ENCODE assay signal across 9 cellular contexts in genomic region chr12:10718279-10718821, GRCh38. TPM values are rescaled to one million over a fixed set of nuclear protein-coding genes. Genes with fewer than 3 reads are reported as not detected.
DNase-seq lines count a peak whose midpoint lies in the region; ATAC-seq and TF ChIP-seq lines count a peak whose summit lies in the region.
"Had no signal": no experiment of that assay in that cellular context is flagged by ENCODE, and none has a peak within 500 bp of the region (broad histone marks: within the 10 kb centered on the region; RNA-seq: fewer than 3 reads in every experiment).

No MANE protein-coding gene starts in this region.

- peaks cover 29% of the 10 kb centered on the region for H3K36me3 Mint-ChIP-seq in WTC11
- H3K36me3 Mint-ChIP-seq in stimulated activated naive B cell treated with anti-CD40 and anti-IgM and Interleukin-4, amounts not matched to agents 10 μg/mL and 1 μg/mL and 100 μg/mL, for 72 hours = peaks cover 11 to 28% of the 10 kb centered on the region in 2 donors

- H3K27me3 Mint-ChIP-seq in WTC11 (ENCODE audit: low read depth) = no peaks in the 10 kb centered on the region
- H3K27me3 Mint-ChIP-seq in stimulated activated naive B cell treated with anti-CD40 and anti-IgM and Interleukin-4, amounts not matched to agents 10 μg/mL and 1 μg/mL and 100 μg/mL, for 72 hours = no peaks in the 10 kb centered on the region

- H3K36me3 ChIP-seq in HEK293 (ENCODE audit: control insufficient read depth in 2 of 2, insufficient read depth in 1 of 2, low read length in 2 of 2) = peaks cover 22 to 29% of the 10 kb centered on the region in 2 experiments

- peaks cover 36% of the 10 kb centered on the region for H3K4me1 ChIP-seq in HEK293 (ENCODE audit: control insufficient read depth, insufficient read depth, low read length)
- H3K4me1 ChIP-seq in right cardiac atrium (ENCODE audit: control insufficient read depth, insufficient read depth, low read length) = peaks cover 7% of the 10 kb centered on the region

- DNase-seq in WTC11 (ENCODE audit: low spot score) (no peak), right cardiac atrium (no peak), GM10266 (ENCODE audit: extremely low spot score) (no peak), mesenteric fat pad (ENCODE audit: low spot score) (no peak)
- DNase-seq in stimulated activated naive B cell treated with anti-CD40 and anti-IgM and Interleukin-4, amounts not matched to agents 10 μg/mL and 1 μg/mL and 100 μg/mL, for 72 hours = no peak
- DNase-seq: RPMI8226 had no signal

- WGBS in right cardiac atrium = 35% methylated on average over 4 of the region's 4 CpGs

- H3K4me1 Mint-ChIP-seq in WTC11 = peaks cover 54% of the 10 kb centered on the region
- H3K4me1 Mint-ChIP-seq in stimulated activated naive B cell treated with anti-CD40 and anti-IgM and Interleukin-4, amounts not matched to agents 10 μg/mL and 1 μg/mL and 100 μg/mL, for 72 hours = peaks cover 21 to 42% of the 10 kb centered on the region in 2 donors

- H3K27me3 ChIP-seq in right cardiac atrium (ENCODE audit: control insufficient read depth, insufficient read depth) = no peaks in the 10 kb centered on the region

- CTCF ChIA-PET in HEK293 (lab: Yijun Ruan, JAX) (interaction anchor here (0.5 to 2.3 kb wide), 2 partner anchors 16 to 32 kb away, joined by 3 to 11 read pairs; no protein-coding TSS in a partner anchor), WTC11 (lab: Charles Lee) (interaction anchor here (1.8 kb wide), 1 partner anchor 32 kb away, joined by 8 read pairs; no protein-coding TSS in a partner anchor)

- peak overlapping the region; percentile 83 for H3K27ac Mint-ChIP-seq in WTC11
- peak overlapping the region; percentile 10 for H3K27ac Mint-ChIP-seq in stimulated activated naive B cell treated with anti-CD40 and anti-IgM and Interleukin-4, amounts not matched to agents 10 μg/mL and 1 μg/mL and 100 μg/mL, for 72 hours

- peak overlapping the region; percentile 17 for H3K4me3 Mint-ChIP-seq in WTC11
- no peak overlapping the region for H3K4me3 Mint-ChIP-seq in stimulated activated naive B cell treated with anti-CD40 and anti-IgM and Interleukin-4, amounts not matched to agents 10 μg/mL and 1 μg/mL and 100 μg/mL, for 72 hours

- H3K9me3 ChIP-seq in HEK293 (ENCODE audit: control insufficient read depth, insufficient read depth, low read depth, low read length) (no peaks in the 10 kb centered on the region), right cardiac atrium (ENCODE audit: control insufficient read depth, low read length) (no peaks in the 10 kb centered on the region)

- intact Hi-C loops in right cardiac atrium (cut with DNase I) = no loop called here

- peak overlapping the region; percentile 6 for H3K4me3 ChIP-seq in HEK293 (ENCODE audit: low read depth, low read length)
- peak overlapping the region; percentile 13 for H3K4me3 ChIP-seq in right cardiac atrium (ENCODE audit: low read length)

- H3K9me3 Mint-ChIP-seq in WTC11 = no peaks in the 10 kb centered on the region
- H3K9me3 Mint-ChIP-seq in stimulated activated naive B cell treated with anti-CD40 and anti-IgM and Interleukin-4, amounts not matched to agents 10 μg/mL and 1 μg/mL and 100 μg/mL, for 72 hours = no peaks in the 10 kb centered on the region

- no peak for ATAC-seq in WTC11
- ATAC-seq in right cardiac atrium = no peak
- ATAC-seq in stimulated activated naive B cell treated with anti-CD40 and anti-IgM and Interleukin-4, amounts not matched to agents 10 μg/mL and 1 μg/mL and 100 μg/mL, for 72 hours (replicated peaks) = no peak
- no peak for ATAC-seq in HG02763 (IDR thresholded peaks at IDR 0.05; ENCODE audit: unreplicated experiment)
- ATAC-seq in GM21515 (IDR thresholded peaks at IDR 0.05; ENCODE audit: unreplicated experiment) = no peak

- no peak for TF ChIP-seq CTCF in HEK293 (tag by site-specific recombination; IDR thresholded peaks at IDR 0.05)
- TF ChIP-seq CTCF in WTC11 (IDR thresholded peaks at IDR 0.05) = no peak
- TF ChIP-seq CTCF in GM10266 (IDR thresholded peaks at IDR 0.05; ENCODE audit: control insufficient read depth, insufficient read depth, low read depth, missing control alignments) = no peak

- POLR2A ChIA-PET in HEK293 (lab: Yijun Ruan, JAX) (no interaction called here), WTC11 (lab: Charles Lee) (interaction anchor here (0.8 kb wide), 1 partner anchor 100 kb away, joined by 3 read pairs; no protein-coding TSS in a partner anchor)

- H3K27ac ChIP-seq in HEK293 (ENCODE audit: extremely low read depth, low read depth, low read length) (no peak overlapping the region), right cardiac atrium (ENCODE audit: low read length) (peak overlapping the region; percentile 73)

TF ChIP-seq in HEK293, 187 proteins besides CTCF, POLR2A, EP300 and RAD21 (continues in another document):
- no peak for TF ChIP-seq ZNF518A (tag by site-specific recombination; conservative IDR thresholded peaks at IDR 0.05; ENCODE audit: low read depth)
- TF ChIP-seq KLF7 (tag by site-specific recombination; IDR thresholded peaks at IDR 0.05; ENCODE audit: borderline replicate concordance) = no peak

TF ChIP-seq in WTC11, 78 proteins besides CTCF, POLR2A, EP300 and RAD21:
- no peak for TF ChIP-seq JUN (CRISPR knock-in tag; IDR thresholded peaks at IDR 0.05)
- no peak for TF ChIP-seq ZNF532 (CRISPR knock-in tag; IDR thresholded peaks at IDR 0.05; ENCODE audit: borderline replicate concordance)
- TF ChIP-seq RORB (CRISPR knock-in tag; IDR thresholded peaks at IDR 0.05) = no peak
- no peak for TF ChIP-seq HMGA2 (CRISPR knock-in tag; IDR thresholded peaks at IDR 0.05)
- no peak for TF ChIP-seq ZNF232 (CRISPR knock-in tag; IDR thresholded peaks at IDR 0.05)
- TF ChIP-seq ZNF138 (CRISPR knock-in tag; conservative IDR thresholded peaks at IDR 0.05) = no peak
- no peak for TF ChIP-seq PRRX2 (CRISPR knock-in tag; IDR thresholded peaks at IDR 0.05)
- no peak for TF ChIP-seq RELA (CRISPR knock-in tag; IDR thresholded peaks at IDR 0.05; ENCODE audit: borderline replicate concordance)
- no peak for TF ChIP-seq KAT7 (CRISPR knock-in tag; IDR thresholded peaks at IDR 0.05; ENCODE audit: borderline replicate concordance)

RNA-seq across cellular contexts. Expression of gene YBX3, which starts 4.8 kb away (rescaled TPM):
- 396 to 411 TPM (median 409 TPM) in 3 replicates for total RNA-seq in WTC11 (2021)
- 100 to 1,000 TPM; 585 to 928 (median 744) TPM for total RNA-seq in right cardiac atrium
- polyA plus RNA-seq in right cardiac atrium = 490 TPM
- total RNA-seq in mesenteric fat pad = 433 TPM

RNA-seq across cellular contexts. Expression of gene STYK1, which starts 44.5 kb away (rescaled TPM):
- total RNA-seq in WTC11 (2021) (1.6 to 1.9 TPM (median 1.6 TPM) in 3 replicates), right cardiac atrium (under 1 TPM in 1 of 4 donors, not detected in 3; 0.09 TPM), mesenteric fat pad (not detected)
- 0.02 TPM for polyA plus RNA-seq in right cardiac atrium
